In genomic region chr6:33427585-33428218, GRCh38 we compare ENCODE assay signal across 1 cellular context.
TF ChIP-seq lines count a peak whose summit lies in the region.

No MANE protein-coding gene starts in this region.

TF ChIP-seq in K562, 482 proteins besides CTCF, POLR2A, EP300 and RAD21 (continues in another document):
- TF ChIP-seq ZNF174 (CRISPR knock-in tag; IDR thresholded peaks at IDR 0.05) (no peak), ESRRA (IDR thresholded peaks at IDR 0.05; ENCODE audit: borderline replicate concordance, low read depth) (peak; percentile 29; the same call in 1 of the 2 replicates), GTF2F1 (IDR thresholded peaks at IDR 0.05; ENCODE audit: low read depth, low read length) (no peak), SMARCE1 (IDR thresholded peaks at IDR 0.05) (no peak), MYNN (IDR thresholded peaks at IDR 0.05) (peak; percentile 54; the same call in 1 of the 2 replicates), MYNN (CRISPR knock-in tag; IDR thresholded peaks at IDR 0.05) (no peak), XRCC3 (IDR thresholded peaks at IDR 0.05) (no peak), ZNF584 (CRISPR knock-in tag; IDR thresholded peaks at IDR 0.05; ENCODE audit: low read depth) (no peak), HMG20B (CRISPR knock-in tag; IDR thresholded peaks at IDR 0.05) (no peak), ZNF764 (CRISPR knock-in tag; IDR thresholded peaks at IDR 0.05; ENCODE audit: low read depth) (no peak), SMARCC2 (IDR thresholded peaks at IDR 0.05; ENCODE audit: low read depth) (no peak), YY1 (IDR thresholded peaks at IDR 0.05; ENCODE audit: borderline replicate concordance in 1 of 3, control insufficient read depth in 1 of 3, extremely low read depth in 1 of 3, insufficient read depth in 3 of 3, insufficient read length in 1 of 3, insufficient replicate concordance in 2 of 3, low read depth in 1 of 3, low read length in 2 of 3) (peak in 2 of 3 experiments; percentile 11 to 21), TSHZ1 (CRISPR knock-in tag; IDR thresholded peaks at IDR 0.05) (no peak), KDM5B (IDR thresholded peaks at IDR 0.05; ENCODE audit: insufficient replicate concordance, low read depth, low read length) (no peak), PURB (CRISPR knock-in tag; IDR thresholded peaks at IDR 0.05; ENCODE audit: low read depth) (no peak), HEY1 (CRISPR knock-in tag; IDR thresholded peaks at IDR 0.05; ENCODE audit: borderline replicate concordance) (no peak), ZNF184 (CRISPR knock-in tag; IDR thresholded peaks at IDR 0.05) (no peak), MLLT1 (IDR thresholded peaks at IDR 0.05) (0 out of 4 replicates have a peak, but pooled peaks of 1 of the 2 experiments have one; percentile 18), RBM22 (IDR thresholded peaks at IDR 0.05; ENCODE audit: low read depth, low read length, poor library complexity, severe bottlenecking) (peak; percentile 75), ZMIZ1 (IDR thresholded peaks at IDR 0.05; ENCODE audit: low read depth in 2 of 2, low read length in 2 of 2) (no peak), CCNT2 (IDR thresholded peaks at IDR 0.05; ENCODE audit: borderline replicate concordance, extremely low read depth, insufficient read length, low read depth, low read length) (peak; percentile 68), SIN3A (IDR thresholded peaks at IDR 0.05; ENCODE audit: borderline replicate concordance in 2 of 2, control insufficient read depth in 1 of 2, low read depth in 2 of 2, low read length in 2 of 2) (peak; percentile 52 to 61; a peak in 2 of 4 replicates), TEAD4 (IDR thresholded peaks at IDR 0.05; ENCODE audit: low read length) (no peak), TEAD4 (CRISPR knock-in tag; IDR thresholded peaks at IDR 0.05; ENCODE audit: borderline replicate concordance) (no peak)
- TF ChIP-seq, protein P1, sequence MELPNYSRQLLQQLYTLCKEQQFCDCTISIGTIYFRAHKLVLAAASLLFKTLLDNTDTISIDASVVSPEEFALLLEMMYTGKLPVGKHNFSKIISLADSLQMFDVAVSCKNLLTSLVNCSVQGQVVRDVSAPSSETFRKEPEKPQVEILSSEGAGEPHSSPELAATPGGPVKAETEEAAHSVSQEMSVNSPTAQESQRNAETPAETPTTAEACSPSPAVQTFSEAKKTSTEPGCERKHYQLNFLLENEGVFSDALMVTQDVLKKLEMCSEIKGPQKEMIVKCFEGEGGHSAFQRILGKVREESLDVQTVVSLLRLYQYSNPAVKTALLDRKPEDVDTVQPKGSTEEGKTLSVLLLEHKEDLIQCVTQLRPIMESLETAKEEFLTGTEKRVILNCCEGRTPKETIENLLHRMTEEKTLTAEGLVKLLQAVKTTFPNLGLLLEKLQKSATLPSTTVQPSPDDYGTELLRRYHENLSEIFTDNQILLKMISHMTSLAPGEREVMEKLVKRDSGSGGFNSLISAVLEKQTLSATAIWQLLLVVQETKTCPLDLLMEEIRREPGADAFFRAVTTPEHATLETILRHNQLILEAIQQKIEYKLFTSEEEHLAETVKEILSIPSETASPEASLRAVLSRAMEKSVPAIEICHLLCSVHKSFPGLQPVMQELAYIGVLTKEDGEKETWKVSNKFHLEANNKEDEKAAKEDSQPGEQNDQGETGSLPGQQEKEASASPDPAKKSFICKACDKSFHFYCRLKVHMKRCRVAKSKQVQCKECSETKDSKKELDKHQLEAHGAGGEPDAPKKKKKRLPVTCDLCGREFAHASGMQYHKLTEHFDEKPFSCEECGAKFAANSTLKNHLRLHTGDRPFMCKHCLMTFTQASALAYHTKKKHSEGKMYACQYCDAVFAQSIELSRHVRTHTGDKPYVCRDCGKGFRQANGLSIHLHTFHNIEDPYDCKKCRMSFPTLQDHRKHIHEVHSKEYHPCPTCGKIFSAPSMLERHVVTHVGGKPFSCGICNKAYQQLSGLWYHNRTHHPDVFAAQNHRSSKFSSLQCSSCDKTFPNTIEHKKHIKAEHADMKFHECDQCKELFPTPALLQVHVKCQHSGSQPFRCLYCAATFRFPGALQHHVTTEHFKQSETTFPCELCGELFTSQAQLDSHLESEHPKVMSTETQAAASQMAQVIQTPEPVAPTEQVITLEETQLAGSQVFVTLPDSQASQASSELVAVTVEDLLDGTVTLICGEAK (IDR thresholded peaks at IDR 0.05) = 0 out of 2 replicates have a peak, but pooled peaks have one; percentile 18
- TF ChIP-seq, protein P1 (CRISPR knock-in tag; IDR thresholded peaks at IDR 0.05) = no peak
- TF ChIP-seq, protein P2, sequence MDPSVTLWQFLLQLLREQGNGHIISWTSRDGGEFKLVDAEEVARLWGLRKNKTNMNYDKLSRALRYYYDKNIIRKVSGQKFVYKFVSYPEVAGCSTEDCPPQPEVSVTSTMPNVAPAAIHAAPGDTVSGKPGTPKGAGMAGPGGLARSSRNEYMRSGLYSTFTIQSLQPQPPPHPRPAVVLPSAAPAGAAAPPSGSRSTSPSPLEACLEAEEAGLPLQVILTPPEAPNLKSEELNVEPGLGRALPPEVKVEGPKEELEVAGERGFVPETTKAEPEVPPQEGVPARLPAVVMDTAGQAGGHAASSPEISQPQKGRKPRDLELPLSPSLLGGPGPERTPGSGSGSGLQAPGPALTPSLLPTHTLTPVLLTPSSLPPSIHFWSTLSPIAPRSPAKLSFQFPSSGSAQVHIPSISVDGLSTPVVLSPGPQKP (CRISPR knock-in tag; IDR thresholded peaks at IDR 0.05) = no peak
- TF ChIP-seq, protein P3, sequence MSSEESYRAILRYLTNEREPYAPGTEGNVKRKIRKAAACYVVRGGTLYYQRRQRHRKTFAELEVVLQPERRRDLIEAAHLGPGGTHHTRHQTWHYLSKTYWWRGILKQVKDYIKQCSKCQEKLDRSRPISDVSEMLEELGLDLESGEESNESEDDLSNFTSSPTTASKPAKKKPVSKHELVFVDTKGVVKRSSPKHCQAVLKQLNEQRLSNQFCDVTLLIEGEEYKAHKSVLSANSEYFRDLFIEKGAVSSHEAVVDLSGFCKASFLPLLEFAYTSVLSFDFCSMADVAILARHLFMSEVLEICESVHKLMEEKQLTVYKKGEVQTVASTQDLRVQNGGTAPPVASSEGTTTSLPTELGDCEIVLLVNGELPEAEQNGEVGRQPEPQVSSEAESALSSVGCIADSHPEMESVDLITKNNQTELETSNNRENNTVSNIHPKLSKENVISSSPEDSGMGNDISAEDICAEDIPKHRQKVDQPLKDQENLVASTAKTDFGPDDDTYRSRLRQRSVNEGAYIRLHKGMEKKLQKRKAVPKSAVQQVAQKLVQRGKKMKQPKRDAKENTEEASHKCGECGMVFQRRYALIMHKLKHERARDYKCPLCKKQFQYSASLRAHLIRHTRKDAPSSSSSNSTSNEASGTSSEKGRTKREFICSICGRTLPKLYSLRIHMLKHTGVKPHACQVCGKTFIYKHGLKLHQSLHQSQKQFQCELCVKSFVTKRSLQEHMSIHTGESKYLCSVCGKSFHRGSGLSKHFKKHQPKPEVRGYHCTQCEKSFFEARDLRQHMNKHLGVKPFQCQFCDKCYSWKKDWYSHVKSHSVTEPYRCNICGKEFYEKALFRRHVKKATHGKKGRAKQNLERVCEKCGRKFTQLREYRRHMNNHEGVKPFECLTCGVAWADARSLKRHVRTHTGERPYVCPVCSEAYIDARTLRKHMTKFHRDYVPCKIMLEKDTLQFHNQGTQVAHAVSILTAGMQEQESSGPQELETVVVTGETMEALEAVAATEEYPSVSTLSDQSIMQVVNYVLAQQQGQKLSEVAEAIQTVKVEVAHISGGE (CRISPR knock-in tag; IDR thresholded peaks at IDR 0.05) = no peak
- TF ChIP-seq, protein P4, sequence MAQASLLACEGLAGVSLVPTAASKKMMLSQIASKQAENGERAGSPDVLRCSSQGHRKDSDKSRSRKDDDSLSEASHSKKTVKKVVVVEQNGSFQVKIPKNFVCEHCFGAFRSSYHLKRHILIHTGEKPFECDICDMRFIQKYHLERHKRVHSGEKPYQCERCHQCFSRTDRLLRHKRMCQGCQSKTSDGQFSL (CRISPR knock-in tag; IDR thresholded peaks at IDR 0.05) = peak; percentile 60
- TF ChIP-seq, protein P4 (tag; IDR thresholded peaks at IDR 0.05) = peak in 1 of 2 experiments; percentile 88; a peak in 2 of 4 replicates
